17 cellular contexts compared by ENCODE assay signal in the genomic region with DNA sequence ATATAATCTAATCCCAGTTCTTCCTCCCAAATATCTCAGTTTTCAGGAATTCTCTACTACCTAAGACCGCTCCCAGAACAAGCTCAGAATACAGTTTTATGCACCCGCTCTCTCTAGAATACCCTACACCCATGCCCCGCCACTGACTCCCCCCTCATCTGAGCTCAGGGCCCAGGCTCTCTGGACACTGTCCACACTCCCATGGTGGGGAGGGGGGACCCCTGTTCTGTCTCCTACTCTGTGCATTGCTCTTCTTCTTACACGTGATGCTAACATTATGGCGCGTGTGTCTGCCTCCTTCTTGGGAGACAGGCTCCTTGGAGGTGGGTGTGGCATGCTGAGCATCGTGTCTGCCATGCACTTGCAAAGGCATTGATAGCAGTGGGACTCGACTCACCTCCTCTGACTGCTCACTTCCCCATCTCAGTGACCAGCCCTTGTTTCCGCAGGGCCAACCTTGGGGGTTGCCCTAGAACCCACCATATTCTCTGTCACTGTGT.
"Had no signal": no experiment of that assay in that cellular context is flagged by ENCODE, and none has a peak within 500 bp of the region (broad histone marks: within the 10 kb centered on the region; RNA-seq: fewer than 3 reads in every experiment).

No MANE protein-coding gene starts in this region.

- H3K4me1 Mint-ChIP-seq: activated naive CD8-positive, alpha-beta T cell treated with anti-CD3 and anti-CD28 coated beads for 36 hours; endodermal cell; memory B cell; nephron had no signal

- H3K27me3 Mint-ChIP-seq: activated CD4-positive, alpha-beta memory T cell treated with anti-CD3 and anti-CD28 coated beads for 36 hours had no signal

- H3K27ac Mint-ChIP-seq: activated CD4-positive, alpha-beta memory T cell treated with anti-CD3 and anti-CD28 coated beads for 36 hours; activated naive CD8-positive, alpha-beta T cell treated with anti-CD3 and anti-CD28 coated beads for 36 hours; endodermal cell; memory B cell; nephron; T-helper 1 cell treated with Interleukin-12 subunit alpha and Interleukin-12 subunit beta and Interleukin-4 antibody, amounts not matched to agents 30 μg/mL and 1 μg/mL, for 36 hours had no signal

- H3K9me3 Mint-ChIP-seq: activated CD4-positive, alpha-beta memory T cell treated with anti-CD3 and anti-CD28 coated beads for 36 hours; activated naive CD8-positive, alpha-beta T cell treated with anti-CD3 and anti-CD28 coated beads for 36 hours; endodermal cell; nephron; T-helper 1 cell treated with Interleukin-12 subunit alpha and Interleukin-12 subunit beta and Interleukin-4 antibody, amounts not matched to agents 30 μg/mL and 1 μg/mL, for 36 hours had no signal

- H3K4me3 Mint-ChIP-seq: activated CD4-positive, alpha-beta memory T cell treated with anti-CD3 and anti-CD28 coated beads for 36 hours; activated naive CD8-positive, alpha-beta T cell treated with anti-CD3 and anti-CD28 coated beads for 36 hours; endodermal cell; memory B cell; nephron; T-helper 1 cell treated with Interleukin-12 subunit alpha and Interleukin-12 subunit beta and Interleukin-4 antibody, amounts not matched to agents 30 μg/mL and 1 μg/mL, for 36 hours had no signal

- H3K36me3 Mint-ChIP-seq: activated CD4-positive, alpha-beta memory T cell treated with anti-CD3 and anti-CD28 coated beads for 36 hours; activated naive CD8-positive, alpha-beta T cell treated with anti-CD3 and anti-CD28 coated beads for 36 hours; memory B cell had no signal

- DNase-seq: activated CD4-positive, alpha-beta memory T cell treated with anti-CD3 and anti-CD28 coated beads for 36 hours; activated CD4-positive, alpha-beta T cell treated with anti-CD3 and anti-CD28 coated beads for 4 hours; activated CD4-positive, CD25-positive, alpha-beta regulatory T cell; activated naive CD4-positive, alpha-beta T cell; activated naive CD8-positive, alpha-beta T cell treated with anti-CD3 and anti-CD28 coated beads for 36 hours; activated T-cell treated with anti-CD3 and anti-CD28 coated beads, Interleukin-2, amount 50 U/mL, for 1 hour; colonic mucosa; endodermal cell; heart left ventricle; left colon; stimulated activated CD4-positive, alpha-beta T cell treated with anti-CD3 and anti-CD28 coated beads, Interleukin-12 subunit alpha, Interleukin-12 subunit beta, amount 100 ng/mL, for 4 hours; stimulated activated CD4-positive, alpha-beta T cell treated with anti-CD3 and anti-CD28 coated beads, Interleukin-4, amount 100 ng/mL, for 4 hours; stomach had no signal

- ATAC-seq: heart left ventricle, left colon, pancreas had no signal
